ENCODE assay signal across 8 cellular contexts in genomic region chr13:74461011-74461410, GRCh38.
"Had no signal": no experiment of that assay in that cellular context is flagged by ENCODE, and none has a peak within 500 bp of the region (broad histone marks: within the 10 kb centered on the region; RNA-seq: fewer than 3 reads in every experiment).

No MANE protein-coding gene starts in this region.

- H3K27ac Mint-ChIP-seq: IgD-negative memory B cell had no signal

- H3K4me3 Mint-ChIP-seq: IgD-negative memory B cell had no signal

- ATAC-seq: HepG2, K562 had no signal

- DNase-seq: IMR-90, KBM-7, KG1 had no signal

- H3K9me3 Mint-ChIP-seq: IgD-negative memory B cell had no signal

- H3K27ac ChIP-seq: HL-60, KMS-11 had no signal

- H3K36me3 Mint-ChIP-seq: IgD-negative memory B cell had no signal
